In genomic region chr2:9211496-9211895, GRCh38 we compare ENCODE assay signal across 19 cellular contexts. TPM values are rescaled to one million over a fixed set of nuclear protein-coding genes. Genes with fewer than 3 reads are reported as not detected.
DNase-seq lines count a peak whose midpoint lies in the region; ATAC-seq, FAIRE-seq and TF ChIP-seq lines count a peak whose summit lies in the region.
"Had no signal": no experiment of that assay in that cellular context is flagged by ENCODE, and none has a peak within 500 bp of the region (broad histone marks: within the 10 kb centered on the region; RNA-seq: fewer than 3 reads in every experiment).

No MANE protein-coding gene starts in this region.

- no peak overlapping the region for H2AFZ ChIP-seq in K562 (ENCODE audit: low read depth, low read length)

- TF ChIP-seq CTCF in AG10803 (conservative IDR thresholded peaks at IDR 0.05; ENCODE audit: low read length) (no peak), K562 (IDR thresholded peaks at IDR 0.05 in 2 of 3, conservative IDR thresholded peaks at IDR 0.05 in 1 of 3; ENCODE audit: insufficient read depth in 2 of 3, low read depth in 1 of 3, low read length in 3 of 3) (no peak), left ventricle myocardium inferior (IDR thresholded peaks at IDR 0.05; ENCODE audit: borderline replicate concordance) (no peak), sigmoid colon (IDR thresholded peaks at IDR 0.05) (no peak)

- H2BK120ac ChIP-seq in mesendoderm (ENCODE audit: low read depth, low read length), result no peak overlapping the region

- no peak for FAIRE-seq in K562 (lab: Jason Lieb, UNC)
- FAIRE-seq: endometrium, GM12878, HTR-8/SVneo had no signal

- H3K23ac ChIP-seq in mesendoderm (ENCODE audit: low read length), result no peak overlapping the region

- no peak overlapping the region for H2AK5ac ChIP-seq in mesendoderm (ENCODE audit: low read length)

- TF ChIP-seq EP300 in K562 (IDR thresholded peaks at IDR 0.05; ENCODE audit: low read length) (no peak), sigmoid colon (IDR thresholded peaks at IDR 0.05) (no peak)

- H3K9ac ChIP-seq in K562 (ENCODE audit: insufficient read depth in 1 of 2, low read depth in 2 of 2, low read length in 2 of 2) (no peak overlapping the region), mesendoderm (ENCODE audit: low read length) (no peak overlapping the region)
- H3K9ac ChIP-seq: SK-N-SH had no signal

- no peak overlapping the region for H4K8ac ChIP-seq in mesendoderm (ENCODE audit: low read depth, low read length)

- no peak overlapping the region for H3K18ac ChIP-seq in mesendoderm (ENCODE audit: low read length)

- intact Hi-C loops in K562 (cut with micrococcal nuclease), result no loop called here
- intact Hi-C loops in left ventricle myocardium inferior (cut with micrococcal nuclease), result no loop called here
- intact Hi-C loops in sigmoid colon (cut with DNase I), result no loop called here

- H3K79me1 ChIP-seq in mesendoderm (ENCODE audit: low read length), result peaks cover 9% of the 10 kb centered on the region

- no peaks in the 10 kb centered on the region for H3K36me3 ChIP-seq in K562 (ENCODE audit: control insufficient read depth, insufficient read depth, low read length)
- H3K36me3 ChIP-seq in left ventricle myocardium inferior, result no peaks in the 10 kb centered on the region
- no peaks in the 10 kb centered on the region for H3K36me3 ChIP-seq in sigmoid colon
- no peaks in the 10 kb centered on the region for H3K36me3 ChIP-seq in mesendoderm (ENCODE audit: control insufficient read depth, insufficient read depth, low read length)
- H3K36me3 ChIP-seq: adrenal gland had no signal

- peak; percentile 35 for DNase-seq in AG10803 (ENCODE audit: low read depth)
- no peak for DNase-seq in K562 (ENCODE audit: extremely low read depth in 1 of 4, low spot score in 3 of 4)
- peak; percentile 66 for DNase-seq in left ventricle myocardium inferior
- DNase-seq in sigmoid colon, result no peak
- no peak for DNase-seq in activated T-cell treated with anti-CD3 and anti-CD28 coated beads, Interleukin-2, amount 50 U/mL, for 1 hour
- no peak for DNase-seq in mesendoderm
- DNase-seq: activated B cell treated with CpG ODN at 0.5 μM for 24 hours, activated T-cell treated with anti-CD3 and anti-CD28 coated beads for 4 hours, adrenal gland, DND-41, H7, naive B cell, NCI-H1092 treated with DMSO at 0.1 percent for 48 hours, SK-N-SH had no signal

- WGBS in K562 (ENCODE audit: insufficient coverage, low coverage, missing lambda C conversion rate), result 66% methylated on average over 4 of the region's 4 CpGs
- 9 to 55% methylated on average over 4 of the region's 4 CpGs for WGBS in sigmoid colon, 2 donors
- no CpG with 5 or more reads among the region's 4 CpGs for WGBS in mesendoderm (ENCODE audit: extremely low coverage, insufficient coverage, low lambda C conversion rate)

- TF ChIP-seq POLR2A in K562 (conservative IDR thresholded peaks at IDR 0.05) (no peak), sigmoid colon (IDR thresholded peaks at IDR 0.05) (no peak)

- H2BK15ac ChIP-seq in mesendoderm (replicated peaks; ENCODE audit: low read depth), result no peak overlapping the region

- H3K27ac ChIP-seq in K562 (ENCODE audit: extremely low read depth, low read depth, low read length) (no peak overlapping the region), left ventricle myocardium inferior (replicated peaks) (peak overlapping the region; percentile 92), sigmoid colon (peak overlapping the region; percentile 39 to 93 (median 55)), mesendoderm (ENCODE audit: low read depth, low read length) (no peak overlapping the region)

- H3K56ac ChIP-seq in mesendoderm (ENCODE audit: low read length), result no peak overlapping the region

- H3K4me3 ChIP-seq in AG10803 (ENCODE audit: low read length) (no peak overlapping the region), K562 (no peak overlapping the region), left ventricle myocardium inferior (no peak overlapping the region), sigmoid colon (no peak overlapping the region), mesendoderm (ENCODE audit: low read length) (no peak overlapping the region)
- H3K4me3 ChIP-seq: adrenal gland, GM12878 had no signal

- H3K4ac ChIP-seq in mesendoderm (ENCODE audit: low read depth, low read length), result no peak overlapping the region

- H3K9me1 ChIP-seq in K562 (ENCODE audit: control insufficient read depth, insufficient read depth, low read length), result no peaks in the 10 kb centered on the region

- no peak overlapping the region for H4K5ac ChIP-seq in mesendoderm (ENCODE audit: low read length)

- no peak for TF ChIP-seq RAD21 in K562 (CRISPR knock-in tag; conservative IDR thresholded peaks at IDR 0.05 in 1 of 2, IDR thresholded peaks at IDR 0.05 in 1 of 2)

- CTCF ChIA-PET in K562 (lab: Yijun Ruan, JAX; ENCODE audit: low intra/inter-chr PET ratio), result no interaction called here

- H3K4me2 ChIP-seq in K562 (ENCODE audit: insufficient read depth, low read length), result no peak overlapping the region
- no peak overlapping the region for H3K4me2 ChIP-seq in mesendoderm (ENCODE audit: low read length)
- H3K4me2 ChIP-seq: SK-N-SH had no signal

- peaks cover 13% of the 10 kb centered on the region for H3K79me2 ChIP-seq in K562 (ENCODE audit: control insufficient read depth, insufficient read depth, low read length)
- H3K79me2 ChIP-seq in mesendoderm (ENCODE audit: control insufficient read depth, insufficient read depth, low read length), result no peaks in the 10 kb centered on the region

- peaks cover 0 to 16% of the 10 kb centered on the region in 2 experiments; a peak in 1 of 5 replicates for H3K27me3 ChIP-seq in K562 (ENCODE audit: control insufficient read depth in 2 of 2, insufficient read depth in 2 of 2, low read length in 2 of 2)
- H3K27me3 ChIP-seq in left ventricle myocardium inferior (ENCODE audit: low read depth), result no peaks in the 10 kb centered on the region
- no peaks in the 10 kb centered on the region for H3K27me3 ChIP-seq in sigmoid colon
- H3K27me3 ChIP-seq in mesendoderm (ENCODE audit: insufficient read depth, low read length, poor library complexity), result peaks cover 3% of the 10 kb centered on the region
- H3K27me3 ChIP-seq: adrenal gland had no signal

- H4K20me1 ChIP-seq in K562 (replicated peaks; ENCODE audit: control insufficient read depth, insufficient read depth, low read length), result no peaks in the 10 kb centered on the region; the same call in 1 of the 2 replicates

- no TSS peak for BruUV-seq in K562 (replicated peaks; lab: Mats Ljungman, UMichigan)

- POLR2A ChIA-PET in K562 (lab: Yijun Ruan, JAX), result no interaction called here

- in situ Hi-C loops in K562 (cut with MboI), result no loop called here

- H2BK5ac ChIP-seq in mesendoderm (ENCODE audit: low read length), result no peak overlapping the region

- H3K4me1 ChIP-seq in K562 (replicated peaks in 1 of 2; ENCODE audit: control insufficient read depth in 2 of 2, insufficient read depth in 2 of 2, low read length in 2 of 2) (peaks cover 7 to 20% of the 10 kb centered on the region in 2 experiments; a peak in 4 of 5 replicates), left ventricle myocardium inferior (peaks cover 85% of the 10 kb centered on the region), sigmoid colon (peaks cover 0 to 65% (median 51%) of the 10 kb centered on the region in 4 donors), mesendoderm (ENCODE audit: control insufficient read depth, low read depth, low read length) (peaks cover 3% of the 10 kb centered on the region)

- ATAC-seq in K562 (no peak), HG03175 (IDR thresholded peaks at IDR 0.05; ENCODE audit: unreplicated experiment) (no peak), HG03439 (IDR thresholded peaks at IDR 0.05; ENCODE audit: unreplicated experiment) (no peak)
- ATAC-seq: GM12878 had no signal

- H3K9me3 ChIP-seq in K562 (replicated peaks; ENCODE audit: control insufficient read depth, insufficient read depth, low read depth, low read length) (no peaks in the 10 kb centered on the region), left ventricle myocardium inferior (replicated peaks) (no peaks in the 10 kb centered on the region), sigmoid colon (no peaks in the 10 kb centered on the region)
- H3K9me3 ChIP-seq: adrenal gland, SK-N-SH had no signal

TF ChIP-seq in K562, 482 proteins besides CTCF, POLR2A, EP300 and RAD21:
- TF ChIP-seq, protein P1, sequence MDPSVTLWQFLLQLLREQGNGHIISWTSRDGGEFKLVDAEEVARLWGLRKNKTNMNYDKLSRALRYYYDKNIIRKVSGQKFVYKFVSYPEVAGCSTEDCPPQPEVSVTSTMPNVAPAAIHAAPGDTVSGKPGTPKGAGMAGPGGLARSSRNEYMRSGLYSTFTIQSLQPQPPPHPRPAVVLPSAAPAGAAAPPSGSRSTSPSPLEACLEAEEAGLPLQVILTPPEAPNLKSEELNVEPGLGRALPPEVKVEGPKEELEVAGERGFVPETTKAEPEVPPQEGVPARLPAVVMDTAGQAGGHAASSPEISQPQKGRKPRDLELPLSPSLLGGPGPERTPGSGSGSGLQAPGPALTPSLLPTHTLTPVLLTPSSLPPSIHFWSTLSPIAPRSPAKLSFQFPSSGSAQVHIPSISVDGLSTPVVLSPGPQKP (CRISPR knock-in tag; IDR thresholded peaks at IDR 0.05), result no peak
- TF ChIP-seq STAT5B (CRISPR knock-in tag; IDR thresholded peaks at IDR 0.05), result no peak
- peak; percentile 40; the same call in 1 of the 2 replicates for TF ChIP-seq RFX1 (IDR thresholded peaks at IDR 0.05)
- TF ChIP-seq ZNF589 (CRISPR knock-in tag; IDR thresholded peaks at IDR 0.05; ENCODE audit: low read depth), result no peak

RNA-seq across cellular contexts. Expression of gene ASAP2, which starts 4.9 kb away (rescaled TPM):
- 10.7 and 26.2 TPM in 2 replicates for total RNA-seq in K562 (2011; cell fraction: chromatin; rRNA removed; ENCODE audit: low replicate concordance)
- 4.8 and 8.2 TPM in 2 replicates for total RNA-seq in K562 (2011; cell fraction: nucleolus; rRNA removed)
- 11.8 and 12.5 TPM in 2 replicates for total RNA-seq in K562 (2011; cell fraction: nucleoplasm; rRNA removed)
- total RNA-seq in K562 (2014; rRNA removed), result 2.1 and 2.3 TPM in 2 replicates
- 3.0 and 3.1 TPM in 2 replicates for total RNA-seq in K562 (2014; rRNA removed; fragmentation: Illumina TruSeq; extraction: Trizol)
- 2.3 and 3.2 TPM in 2 replicates for total RNA-seq in K562 (2015; rRNA removed; fragmentation: Illumina TruSeq; extraction: Trizol)
- total RNA-seq in K562 (2021), result 4.3 and 5.5 TPM in 2 replicates
- 3.1 and 8.7 TPM in 2 replicates for polyA plus RNA-seq in K562 (2011; rRNA removed)
- 1.3 and 5.1 TPM in 2 replicates for polyA plus RNA-seq in K562 (2011; cell fraction: cytosol; rRNA removed)
- polyA plus RNA-seq in K562 (2011; cell fraction: nucleus; rRNA removed), result 5.7 and 20.6 TPM in 2 replicates
- 2.3 and 2.7 TPM in 2 replicates for polyA plus RNA-seq in K562 (2012)
- polyA plus RNA-seq in K562 (2014; fragmentation: Illumina TruSeq; extraction: Trizol), result 2.4 and 3.2 TPM in 2 replicates
- polyA plus RNA-seq in K562 (2014; fragmentation: Nextera tagmentation; extraction: Ambion mirVana), result under 1 TPM; 0.06 to 0.07 TPM
- 2.2 and 3.3 TPM in 2 replicates for polyA plus RNA-seq in K562 (2014; rRNA removed)
- polyA minus RNA-seq in K562 (2011; rRNA and poly(A)+ RNA removed), result 7.4 and 13.7 TPM in 2 replicates
- 2.7 and 4.9 TPM in 2 replicates for polyA minus RNA-seq in K562 (2011; cell fraction: cytosol; rRNA and poly(A)+ RNA removed)
- 3.9 and 19.9 TPM in 2 replicates for polyA minus RNA-seq in K562 (2011; cell fraction: nucleus; rRNA and poly(A)+ RNA removed)
- 10.0 TPM for total RNA-seq in left ventricle myocardium inferior
- 10 to 100 TPM; 22.1 to 56.5 (median 26.5) TPM for total RNA-seq in sigmoid colon
- polyA plus RNA-seq in sigmoid colon, result 10 to 100 TPM; 15.1 to 31.7 (median 25.8) TPM
- polyA plus RNA-seq in mesendoderm (2013, experiment 1 of 2), result 3.8 TPM
- 4.6 TPM for polyA plus RNA-seq in mesendoderm (2013, experiment 2 of 2)
- total RNA-seq: activated B cell treated with CpG ODN at 0.5 μM for 24 hours had no signal

Comparison
In these comparisons a context has a peak if more than half of its experiments do, and no peak if none do; other contexts are left out.
1. DNase-seq: peak in AG10803 (single experiment) and left ventricle myocardium inferior (single experiment); none in K562 (0 of 4), sigmoid colon (single experiment), activated T-cell treated with anti-CD3 and anti-CD28 coated beads, Interleukin-2, amount 50 U/mL, for 1 hour (single experiment) and mesendoderm (single experiment).
2. H3K27ac ChIP-seq: peak in left ventricle myocardium inferior (single experiment) and sigmoid colon (4 of 4); none in K562 (single experiment) and mesendoderm (single experiment).